8 cellular contexts compared by ENCODE assay signal in the genomic region with DNA sequence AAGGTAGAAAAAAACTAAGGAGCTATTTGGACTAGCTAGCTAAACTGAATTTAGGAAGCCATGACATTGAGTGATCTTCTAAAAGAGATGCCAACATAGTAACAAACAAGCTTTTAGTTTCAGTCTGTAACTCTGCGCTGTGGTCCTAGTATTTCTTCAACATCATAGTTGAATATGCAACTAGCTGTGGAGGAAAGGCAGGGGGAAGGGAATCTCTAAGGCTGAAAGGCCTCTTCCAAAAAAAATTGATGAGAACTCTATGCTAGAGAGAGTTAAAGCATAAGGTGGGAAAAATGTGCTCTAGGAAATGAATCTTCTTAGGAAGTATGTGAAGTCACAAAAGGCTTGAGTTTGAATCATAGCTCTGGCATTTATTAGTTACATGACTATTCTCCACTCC.
DNase-seq lines count a peak whose midpoint lies in the region; ATAC-seq and TF ChIP-seq lines count a peak whose summit lies in the region.
"Not testable (repeated sequence)": the region's sequence is repeated elsewhere in the genome, so short reads cannot be mapped to it uniquely, and the experiment has no call there.

No MANE protein-coding gene starts in this region.

- ATAC-seq in GM18867 (IDR thresholded peaks at IDR 0.05; ENCODE audit: unreplicated experiment) = peak; percentile 72
- peak; percentile 48 for ATAC-seq in GM21825 (IDR thresholded peaks at IDR 0.05; ENCODE audit: unreplicated experiment)
- peak; percentile 54 for ATAC-seq in HG03280 (IDR thresholded peaks at IDR 0.05; ENCODE audit: unreplicated experiment)
- peak; percentile 62 for ATAC-seq in effector memory CD8-positive, alpha-beta T cell (replicated peaks)

- DNase-seq in PC-9 (peak in 1 of 2 experiments; percentile 69), non-pigmented ciliary epithelial cell (ENCODE audit: low read depth) (peak; percentile 40)
- DNase-seq in activated T-helper 1 cell treated with anti-CD3 and anti-CD28 coated beads, Interleukin-12 subunit alpha, Interleukin-12 subunit beta, Interleukin-2, Interleukin-4 antibody, amounts not matched to agents 30 ng/mL and 10 ng/mL and 1 ng/mL, durations not matched to agents 14 hours and 24 hours and 36 hours (ENCODE audit: low spot score); effector memory CD8-positive, alpha-beta T cell: not testable (repeated sequence)

- H3K36me3 ChIP-seq in BLaER1; PC-9 (ENCODE audit: low read depth): not testable (repeated sequence)

- peaks cover 16% of the 10 kb centered on the region for H3K4me1 Mint-ChIP-seq in activated T-helper 1 cell treated with anti-CD3 and anti-CD28 coated beads, Interleukin-12 subunit alpha, Interleukin-12 subunit beta, Interleukin-2, Interleukin-4 antibody, amounts not matched to agents 30 ng/mL and 10 ng/mL and 1 ng/mL, durations not matched to agents 14 hours and 24 hours and 36 hours (ENCODE audit: low read depth)
- not testable (repeated sequence) for H3K4me1 Mint-ChIP-seq in effector memory CD8-positive, alpha-beta T cell (ENCODE audit: low read depth in 2 of 2)

- POLR2A ChIA-PET in PC-9 (lab: Charles Lee; ENCODE audit: unreplicated experiment) = not testable (repeated sequence)

- H3K9ac ChIP-seq in BLaER1 = not testable (repeated sequence)

- peak overlapping the region; percentile 95 for H3K27ac Mint-ChIP-seq in activated T-helper 1 cell treated with anti-CD3 and anti-CD28 coated beads, Interleukin-12 subunit alpha, Interleukin-12 subunit beta, Interleukin-2, Interleukin-4 antibody, amounts not matched to agents 30 ng/mL and 10 ng/mL and 1 ng/mL, durations not matched to agents 14 hours and 24 hours and 36 hours
- H3K27ac Mint-ChIP-seq in effector memory CD8-positive, alpha-beta T cell = peak overlapping the region; percentile 86 to 88

- H3K27me3 Mint-ChIP-seq in activated T-helper 1 cell treated with anti-CD3 and anti-CD28 coated beads, Interleukin-12 subunit alpha, Interleukin-12 subunit beta, Interleukin-2, Interleukin-4 antibody, amounts not matched to agents 30 ng/mL and 10 ng/mL and 1 ng/mL, durations not matched to agents 14 hours and 24 hours and 36 hours (ENCODE audit: insufficient read depth); effector memory CD8-positive, alpha-beta T cell: not testable (repeated sequence)

- H3K4me1 ChIP-seq in BLaER1 = not testable (repeated sequence)
- H3K4me1 ChIP-seq in PC-9 (replicated peaks; ENCODE audit: insufficient read depth) = peaks cover 14% of the 10 kb centered on the region

- not testable (repeated sequence) for H3K4me3 ChIP-seq in BLaER1, PC-9

- H3K27me3 ChIP-seq in BLaER1; PC-9 (ENCODE audit: insufficient read depth, low read depth): not testable (repeated sequence)

- H3K4me3 Mint-ChIP-seq in activated T-helper 1 cell treated with anti-CD3 and anti-CD28 coated beads, Interleukin-12 subunit alpha, Interleukin-12 subunit beta, Interleukin-2, Interleukin-4 antibody, amounts not matched to agents 30 ng/mL and 10 ng/mL and 1 ng/mL, durations not matched to agents 14 hours and 24 hours and 36 hours = peak overlapping the region; percentile 72
- peak overlapping the region; percentile 37 to 69 for H3K4me3 Mint-ChIP-seq in effector memory CD8-positive, alpha-beta T cell

- not testable (repeated sequence) for H4K20me1 ChIP-seq in BLaER1; PC-9 (ENCODE audit: insufficient read depth)

- not testable (repeated sequence) for H3K9me2 ChIP-seq in PC-9 (ENCODE audit: insufficient read depth)

- not testable (repeated sequence) for H3K36me3 Mint-ChIP-seq in activated T-helper 1 cell treated with anti-CD3 and anti-CD28 coated beads, Interleukin-12 subunit alpha, Interleukin-12 subunit beta, Interleukin-2, Interleukin-4 antibody, amounts not matched to agents 30 ng/mL and 10 ng/mL and 1 ng/mL, durations not matched to agents 14 hours and 24 hours and 36 hours (ENCODE audit: low read depth); effector memory CD8-positive, alpha-beta T cell (ENCODE audit: insufficient read depth)

- BruUV-seq in PC-9 (replicated peaks; lab: Mats Ljungman, UMichigan) = not testable (repeated sequence)

- H3K9me3 Mint-ChIP-seq in activated T-helper 1 cell treated with anti-CD3 and anti-CD28 coated beads, Interleukin-12 subunit alpha, Interleukin-12 subunit beta, Interleukin-2, Interleukin-4 antibody, amounts not matched to agents 30 ng/mL and 10 ng/mL and 1 ng/mL, durations not matched to agents 14 hours and 24 hours and 36 hours; effector memory CD8-positive, alpha-beta T cell: not testable (repeated sequence)

- TF ChIP-seq CTCF in PC-9 (conservative IDR thresholded peaks at IDR 0.05) = not testable (repeated sequence)

- not testable (repeated sequence) for H3K9me3 ChIP-seq in BLaER1; PC-9 (ENCODE audit: insufficient read depth, low read depth)

- intact Hi-C loops in PC-9 (cut with micrococcal nuclease; ENCODE audit: unreplicated experiment); activated T-helper 1 cell treated with anti-CD3 and anti-CD28 coated beads, Interleukin-12 subunit alpha, Interleukin-12 subunit beta, Interleukin-2, Interleukin-4 antibody, amounts not matched to agents 30 ng/mL and 10 ng/mL and 1 ng/mL, durations not matched to agents 14 hours and 24 hours and 36 hours (cut with micrococcal nuclease): not testable (repeated sequence)

- not testable (repeated sequence) for H2AFZ ChIP-seq in PC-9

- 0 out of 2 replicates have a peak overlapping the region, but pooled peaks have one; percentile 30 for H3K27ac ChIP-seq in BLaER1
- peak overlapping the region; percentile 83 for H3K27ac ChIP-seq in PC-9

- not testable (repeated sequence) for H3K79me2 ChIP-seq in PC-9 (ENCODE audit: low read depth)

- not testable (repeated sequence) for H3F3A ChIP-seq in PC-9 (ENCODE audit: insufficient read depth, low read depth)

- CTCF ChIA-PET in PC-9 (lab: Charles Lee) = not testable (repeated sequence)

- peak overlapping the region; percentile 44 for H3K4me2 ChIP-seq in BLaER1
- peak overlapping the region; percentile 44 for H3K4me2 ChIP-seq in PC-9
